ENCODE assay signal across 14 cellular contexts in genomic region chr14:75246546-75247285, GRCh38. TPM values are rescaled to one million over a fixed set of nuclear protein-coding genes. Genes with fewer than 3 reads are reported as not detected.
DNase-seq lines count a peak whose midpoint lies in the region; ATAC-seq and TF ChIP-seq lines count a peak whose summit lies in the region.
"Had no signal": no experiment of that assay in that cellular context is flagged by ENCODE, and none has a peak within 500 bp of the region (broad histone marks: within the 10 kb centered on the region; RNA-seq: fewer than 3 reads in every experiment).

No MANE protein-coding gene starts in this region.

- no peak overlapping the region for H3K27ac ChIP-seq in breast epithelium
- no peak overlapping the region for H3K27ac ChIP-seq in PC-9
- H3K27ac ChIP-seq in upper lobe of right lung = peak overlapping the region; percentile 24
- H3K27ac ChIP-seq in GM23248 = no peak overlapping the region
- H3K27ac ChIP-seq: SJSA1 had no signal

- TF ChIP-seq CTCF in MCF 10A (IDR thresholded peaks at IDR 0.05; ENCODE audit: unreplicated experiment) (no peak), breast epithelium (IDR thresholded peaks at IDR 0.05) (no peak), PC-9 (conservative IDR thresholded peaks at IDR 0.05) (no peak), upper lobe of right lung (IDR thresholded peaks at IDR 0.05) (no peak)

- no peak overlapping the region for H3K4me3 Mint-ChIP-seq in MCF 10A (ENCODE audit: unreplicated experiment)
- H3K4me3 Mint-ChIP-seq in effector memory CD8-positive, alpha-beta T cell = peak overlapping the region; percentile 64 to 71

- no peaks in the 10 kb centered on the region for H3K9me3 ChIP-seq in breast epithelium
- H3K9me3 ChIP-seq in PC-9 (ENCODE audit: insufficient read depth, low read depth) = no peaks in the 10 kb centered on the region
- no peaks in the 10 kb centered on the region for H3K9me3 ChIP-seq in upper lobe of right lung
- no peaks in the 10 kb centered on the region for H3K9me3 ChIP-seq in GM23248 (ENCODE audit: low read depth)
- H3K9me3 ChIP-seq: SJSA1 had no signal

- peak overlapping the region; percentile 14 for H3K27ac Mint-ChIP-seq in MCF 10A (ENCODE audit: low read depth, unreplicated experiment)
- H3K27ac Mint-ChIP-seq in effector memory CD8-positive, alpha-beta T cell = peak overlapping the region; percentile 83 to 96

- H3K79me2 ChIP-seq in PC-9 (ENCODE audit: low read depth) (no peaks in the 10 kb centered on the region), GM23248 (ENCODE audit: insufficient read depth) (no peaks in the 10 kb centered on the region)

- H4K20me1 ChIP-seq in PC-9 (ENCODE audit: insufficient read depth) (no peaks in the 10 kb centered on the region), GM23248 (ENCODE audit: insufficient read depth) (no peaks in the 10 kb centered on the region)

- H3K4me3 ChIP-seq in breast epithelium (no peak overlapping the region), PC-9 (no peak overlapping the region), upper lobe of right lung (no peak overlapping the region), GM23248 (no peak overlapping the region)
- H3K4me3 ChIP-seq: SJSA1 had no signal

- no peak for TF ChIP-seq POLR2A in breast epithelium (IDR thresholded peaks at IDR 0.05)

- H3K36me3 Mint-ChIP-seq in MCF 10A (ENCODE audit: insufficient read depth, unreplicated experiment) = no peaks in the 10 kb centered on the region
- H3K36me3 Mint-ChIP-seq in effector memory CD8-positive, alpha-beta T cell (ENCODE audit: insufficient read depth) = peaks cover 27% of the 10 kb centered on the region

- peaks cover 18% of the 10 kb centered on the region for H3K4me1 Mint-ChIP-seq in MCF 10A (ENCODE audit: insufficient read depth, unreplicated experiment)
- H3K4me1 Mint-ChIP-seq in effector memory CD8-positive, alpha-beta T cell (ENCODE audit: low read depth in 2 of 2) = peaks cover 36 to 43% of the 10 kb centered on the region in 2 donors

- H3K27me3 ChIP-seq in breast epithelium (no peaks in the 10 kb centered on the region), PC-9 (ENCODE audit: insufficient read depth, low read depth) (no peaks in the 10 kb centered on the region), upper lobe of right lung (no peaks in the 10 kb centered on the region), GM23248 (replicated peaks; ENCODE audit: insufficient read depth) (no peaks in the 10 kb centered on the region)
- H3K27me3 ChIP-seq: SJSA1 had no signal

- H3K9me2 ChIP-seq in PC-9 (ENCODE audit: insufficient read depth) = no peaks in the 10 kb centered on the region
- no peaks in the 10 kb centered on the region for H3K9me2 ChIP-seq in GM23248 (ENCODE audit: insufficient read depth)

- POLR2A ChIA-PET in MCF 10A (lab: Yijun Ruan, JAX) = interaction anchor here (1.4 to 9.4 kb wide), 3 partner anchors 9 to 50 kb away, joined by 3 to 150 read pairs (median 5); no protein-coding TSS in a partner anchor
- POLR2A ChIA-PET in PC-9 (lab: Charles Lee; ENCODE audit: unreplicated experiment) = interaction anchor here (1.2 kb wide), 1 partner anchor 12 kb away, joined by 3 read pairs; no protein-coding TSS in a partner anchor

- in situ Hi-C loops in GM23248 (cut with MboI) = no loop called here

- H3K4me1 ChIP-seq in breast epithelium (no peaks in the 10 kb centered on the region), PC-9 (replicated peaks; ENCODE audit: insufficient read depth) (peaks cover 36% of the 10 kb centered on the region), upper lobe of right lung (peaks cover 2% of the 10 kb centered on the region), GM23248 (ENCODE audit: insufficient read depth) (peaks cover 6% of the 10 kb centered on the region)
- H3K4me1 ChIP-seq: SJSA1 had no signal

- CTCF ChIA-PET in MCF 10A (lab: Yijun Ruan, JAX) = no interaction called here
- CTCF ChIA-PET in PC-9 (lab: Charles Lee) = no interaction called here

- intact Hi-C loops in MCF 10A (cut with micrococcal nuclease) (no loop called here), breast epithelium (cut with DNase I; ENCODE audit: low total_unique reads) (no loop called here), PC-9 (cut with micrococcal nuclease; ENCODE audit: unreplicated experiment) (no loop called here), upper lobe of right lung (cut with DNase I) (no loop called here)

- H3K27me3 Mint-ChIP-seq in MCF 10A (ENCODE audit: insufficient read depth, unreplicated experiment) = no peaks in the 10 kb centered on the region
- H3K27me3 Mint-ChIP-seq in effector memory CD8-positive, alpha-beta T cell = no peaks in the 10 kb centered on the region

- BruUV-seq in MCF 10A (replicated peaks; lab: Mats Ljungman, UMichigan) (no TSS peak), PC-9 (replicated peaks; lab: Mats Ljungman, UMichigan) (no TSS peak)

- ATAC-seq in effector memory CD8-positive, alpha-beta T cell (replicated peaks) = no peak
- no peak for ATAC-seq in upper lobe of right lung

- DNase-seq in MCF 10A (ENCODE audit: unreplicated experiment) (no peak), breast epithelium (ENCODE audit: low spot score in 2 of 2) (no peak), PC-9 (peak; percentile 67 to 73), upper lobe of right lung (no peak), GM23248 (no peak), NK-92 (lab: John Stamatoyannopoulos, UW; ENCODE audit: unreplicated experiment) (no peak), RPMI8226 (no peak)
- no peak for DNase-seq in effector memory CD8-positive, alpha-beta T cell
- DNase-seq: DMS79, foreskin fibroblast, NCI-H1417, NCI-H446 treated with DMSO at 0.1 percent for 48 hours had no signal

- H2AFZ ChIP-seq in PC-9 = no peak overlapping the region
- H2AFZ ChIP-seq in GM23248 = no peak overlapping the region

- H3K9me3 Mint-ChIP-seq in MCF 10A (ENCODE audit: unreplicated experiment) = no peaks in the 10 kb centered on the region
- H3K9me3 Mint-ChIP-seq in effector memory CD8-positive, alpha-beta T cell = no peaks in the 10 kb centered on the region
- H3K9me3 Mint-ChIP-seq: activated naive CD4-positive, alpha-beta T cell treated with anti-CD3 and anti-CD28 coated beads for 36 hours had no signal

- H3F3A ChIP-seq in PC-9 (ENCODE audit: insufficient read depth, low read depth) (peaks cover 13% of the 10 kb centered on the region; the same call in 1 of the 2 replicates), GM23248 (ENCODE audit: insufficient read depth) (peaks cover 8% of the 10 kb centered on the region)

- no peak overlapping the region for H3K9ac ChIP-seq in GM23248

- H3K4me2 ChIP-seq in PC-9 (peak overlapping the region; percentile 38), GM23248 (ENCODE audit: unreplicated experiment) (no peak overlapping the region)

- WGBS in GM23248 (ENCODE audit: low coverage in 1 of 2, low lambda C conversion rate in 2 of 2, missing lambda C conversion rate in 2 of 2), 2 experiments = 53 to 58% methylated on average over 7 of the region's 7 CpGs

- H3K36me3 ChIP-seq in breast epithelium = no peaks in the 10 kb centered on the region
- H3K36me3 ChIP-seq in PC-9 (ENCODE audit: low read depth) = no peaks in the 10 kb centered on the region
- no peaks in the 10 kb centered on the region for H3K36me3 ChIP-seq in upper lobe of right lung
- H3K36me3 ChIP-seq in GM23248 (ENCODE audit: low read depth) = no peaks in the 10 kb centered on the region
- H3K36me3 ChIP-seq: SJSA1 had no signal

RNA-seq across cellular contexts. Expression of gene FOS, which starts 31.9 kb away (rescaled TPM):
- total RNA-seq in MCF 10A (2022) (73.1 and 139 TPM in 2 replicates), breast epithelium (100 to 1,000 TPM; 398 to 629 (median 549) TPM), PC-9 (2021) (84.6 and 154 TPM in 2 replicates), upper lobe of right lung (204 TPM)
- total RNA-seq in GM23248 (2014; rRNA removed; shearing (Covaris generic)) = 118 and 124 TPM in 2 replicates
- 107 and 110 TPM in 2 replicates for polyA plus RNA-seq in GM23248 (2016; fragmentation: Nextera tagmentation; extraction: Ambion mirVana)

Comparison
In these comparisons a context has a peak if more than half of its experiments do, and no peak if none do; other contexts are left out.
1. DNase-seq: peak in PC-9 (2 of 2); none in MCF 10A (single experiment), breast epithelium (0 of 2), effector memory CD8-positive, alpha-beta T cell (0 of 3), upper lobe of right lung (single experiment), GM23248 (single experiment), NK-92 (single experiment) and RPMI8226 (single experiment).